Comparison of ENCODE assay signal across 9 cellular contexts in the genomic region with DNA sequence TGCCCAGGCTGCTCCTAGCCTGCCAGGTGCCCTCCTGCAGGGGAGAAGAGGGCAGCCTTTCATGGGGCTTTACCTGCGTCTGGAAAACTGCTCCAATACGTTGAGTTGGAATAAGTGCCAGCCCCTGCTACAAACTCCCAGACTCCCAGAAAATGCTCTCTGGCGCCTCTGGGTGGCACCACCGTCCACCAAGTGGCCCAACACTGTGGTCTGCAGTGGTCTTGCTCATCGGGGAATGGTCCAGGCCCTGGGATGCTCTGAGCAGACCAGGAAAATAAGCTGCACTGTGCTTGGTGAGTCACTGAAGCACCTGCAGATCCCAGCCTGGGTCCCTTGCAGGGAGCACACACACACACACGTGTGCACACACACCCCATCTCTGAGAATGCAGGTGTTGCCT. TPM values are rescaled to one million over a fixed set of nuclear protein-coding genes. Genes with fewer than 3 reads are reported as not detected.
DNase-seq lines count a peak whose midpoint lies in the region; ATAC-seq and TF ChIP-seq lines count a peak whose summit lies in the region.
"Had no signal": no experiment of that assay in that cellular context is flagged by ENCODE, and none has a peak within 500 bp of the region (broad histone marks: within the 10 kb centered on the region; RNA-seq: fewer than 3 reads in every experiment).

No MANE protein-coding gene starts in this region.

- no peak overlapping the region for H3K4me3 ChIP-seq in mucosa of descending colon

- intact Hi-C loops in mucosa of descending colon (cut with DNase I, micrococcal nuclease) = no loop called here

- ATAC-seq in mucosa of descending colon (peak; percentile 22), GM19351 (IDR thresholded peaks at IDR 0.05; ENCODE audit: unreplicated experiment) (no peak), HG02763 (IDR thresholded peaks at IDR 0.05; ENCODE audit: unreplicated experiment) (no peak)

- TF ChIP-seq CTCF in mucosa of descending colon (IDR thresholded peaks at IDR 0.05) = no peak

- H3K9me3 ChIP-seq in mucosa of descending colon = no peaks in the 10 kb centered on the region

- peaks cover 3% of the 10 kb centered on the region for H3K4me1 ChIP-seq in mucosa of descending colon (ENCODE audit: low read depth)

- DNase-seq in NCI-H2081 (lab: John Stamatoyannopoulos, UW) (peak; percentile 32 to 39), NCI-H2081 treated with DMSO at 0.1 percent for 48 hours (lab: John Stamatoyannopoulos, UW) (no peak), NCI-H345 (lab: John Stamatoyannopoulos, UW) (peak; percentile 35), caudate nucleus (lab: John Stamatoyannopoulos, UW) (peak in 19 of 61 donors; percentile 13 to 76 (median 27)), mucosa of descending colon (no peak)
- DNase-seq in stimulated activated CD4-positive, alpha-beta T cell treated with anti-CD3 and anti-CD28 coated beads, Interleukin-1b, Interleukin-23, amount 100 ng/mL, for 48 hours = no peak

- H3K36me3 ChIP-seq in mucosa of descending colon (ENCODE audit: low read depth) = no peaks in the 10 kb centered on the region

- H3K27ac ChIP-seq in caudate nucleus (ENCODE audit: low read depth, low read length) = peak overlapping the region; percentile 26

RNA-seq across cellular contexts. Expression of gene CDIP1, which starts 20.8 kb away (rescaled TPM):
- 10 to 100 TPM; 16.9 to 23.5 (median 19.6) TPM for total RNA-seq in mucosa of descending colon

RNA-seq across cellular contexts. Expression of gene C16orf96, which starts 38.3 kb away (rescaled TPM):
- not detected for total RNA-seq in mucosa of descending colon
- total RNA-seq: pulmonary artery endothelial cell had no signal

RNA-seq across cellular contexts. Expression of gene HMOX2, which starts 41.6 kb away (rescaled TPM):
- total RNA-seq in mucosa of descending colon = 10 to 100 TPM; 36.0 to 52.7 (median 49.3) TPM

RNA-seq across cellular contexts. Expression of gene NMRAL1, which starts 43.4 kb away (rescaled TPM):
- 10 to 100 TPM; 32.4 to 48.9 (median 38.4) TPM for total RNA-seq in mucosa of descending colon

Comparison
In these comparisons a context has a peak if more than half of its experiments do, and no peak if none do; other contexts are left out.
1. DNase-seq: peak in NCI-H2081 (2 of 2) and NCI-H345 (single experiment); none in NCI-H2081 treated with DMSO at 0.1 percent for 48 hours (single experiment), mucosa of descending colon (0 of 3) and stimulated activated CD4-positive, alpha-beta T cell treated with anti-CD3 and anti-CD28 coated beads, Interleukin-1b, Interleukin-23, amount 100 ng/mL, for 48 hours (single experiment).